19 cellular contexts compared by ENCODE assay signal in genomic region chr15:73946046-73946678, GRCh38.
"Had no signal": no experiment of that assay in that cellular context is flagged by ENCODE, and none has a peak within 500 bp of the region (broad histone marks: within the 10 kb centered on the region; RNA-seq: fewer than 3 reads in every experiment).

No MANE protein-coding gene starts in this region.

- DNase-seq: activated CD4-positive, alpha-beta T cell treated with anti-CD3 and anti-CD28 coated beads, Interleukin-2, amount 50 U/mL, for 48 hours; activated CD4-positive, CD25-positive, alpha-beta regulatory T cell treated with anti-CD3 and anti-CD28 coated beads, Interleukin-2, amount 50 U/mL, for 72 hours; activated gamma-delta T cell; activated T-cell treated with anti-CD3 and anti-CD28 coated beads, Interleukin-2, amount 50 U/mL, for 4 hours; amygdala; cerebellar nuclear complex; gastrocnemius medialis; natural killer cell; nucleus accumbens; stimulated activated CD4-positive, alpha-beta T cell treated with anti-CD3 and anti-CD28 coated beads, Interleukin-4, amount 100 ng/mL, for 24 hours; stimulated activated naive CD4-positive, alpha-beta T cell; SW 1271; transverse colon had no signal

- H3K27ac Mint-ChIP-seq: activated naive CD4-positive, alpha-beta T cell treated with anti-CD3 and anti-CD28 coated beads, Interleukin-2, amount 50 U/mL, for 72 hours; dendritic cell treated with granulocyte-macrophage colony-stimulating factor and Interleukin-4, amounts not matched to agents 40 ng/mL and 50 ng/mL, for 4 days; natural killer cell; progenitor cell of endocrine pancreas had no signal

- H3K27me3 Mint-ChIP-seq: progenitor cell of endocrine pancreas had no signal

- H3K36me3 Mint-ChIP-seq: activated naive CD4-positive, alpha-beta T cell treated with anti-CD3 and anti-CD28 coated beads, Interleukin-2, amount 50 U/mL, for 72 hours; natural killer cell had no signal

- H3K9me3 ChIP-seq: gastrocnemius medialis, right atrium auricular region, SJSA1, transverse colon had no signal

- H3K27me3 ChIP-seq: gastrocnemius medialis, right atrium auricular region, SJSA1, transverse colon had no signal

- H3K9me3 Mint-ChIP-seq: activated naive CD4-positive, alpha-beta T cell treated with anti-CD3 and anti-CD28 coated beads, Interleukin-2, amount 50 U/mL, for 72 hours; activated T-cell treated with anti-CD3 and anti-CD28 coated beads, Interleukin-2, amount 50 U/mL, for 4 hours; dendritic cell treated with granulocyte-macrophage colony-stimulating factor and Interleukin-4, amounts not matched to agents 40 ng/mL and 50 ng/mL, for 4 days; natural killer cell had no signal

- H3K4me3 ChIP-seq: gastrocnemius medialis, right atrium auricular region, SJSA1, transverse colon had no signal

- H3K27ac ChIP-seq: gastrocnemius medialis, SJSA1, transverse colon had no signal

- H3K4me3 Mint-ChIP-seq: activated T-cell treated with anti-CD3 and anti-CD28 coated beads, Interleukin-2, amount 50 U/mL, for 4 hours; dendritic cell treated with granulocyte-macrophage colony-stimulating factor and Interleukin-4, amounts not matched to agents 40 ng/mL and 50 ng/mL, for 4 days; natural killer cell had no signal

- H3K36me3 ChIP-seq: SJSA1, transverse colon had no signal

- ATAC-seq: activated naive CD4-positive, alpha-beta T cell treated with anti-CD3 and anti-CD28 coated beads, Interleukin-2, amount 50 U/mL, for 72 hours; activated T-cell treated with anti-CD3 and anti-CD28 coated beads, Interleukin-2, amount 50 U/mL, for 4 hours; gastrocnemius medialis; left lobe of liver; natural killer cell had no signal
